ENCODE assay signal across 6 cellular contexts in genomic region chr1:227062306-227062705, GRCh38.
"Had no signal": no experiment of that assay in that cellular context is flagged by ENCODE, and none has a peak within 500 bp of the region (broad histone marks: within the 10 kb centered on the region; RNA-seq: fewer than 3 reads in every experiment).

No MANE protein-coding gene starts in this region.

- H3K4me3 Mint-ChIP-seq: GM23338, H9, IgD-negative memory B cell had no signal

- H3K9me3 Mint-ChIP-seq: GM23338, H9 had no signal

- H3K27ac Mint-ChIP-seq: GM23338, H9, IgD-negative memory B cell had no signal

- DNase-seq: H9, HCEC 1CT had no signal

- H3K27ac ChIP-seq: HL-60 had no signal

- ATAC-seq: GM23338, HepG2 had no signal

- H3K4me3 ChIP-seq: GM23338 had no signal

- H3K4me1 Mint-ChIP-seq: GM23338, H9 had no signal
